Comparison of ENCODE assay signal across 32 cellular contexts in genomic region chr13:26927511-26927910, GRCh38.
DNase-seq lines count a peak whose midpoint lies in the region; ATAC-seq, FAIRE-seq and TF ChIP-seq lines count a peak whose summit lies in the region.
"Had no signal": no experiment of that assay in that cellular context is flagged by ENCODE, and none has a peak within 500 bp of the region (broad histone marks: within the 10 kb centered on the region; RNA-seq: fewer than 3 reads in every experiment).

No MANE protein-coding gene starts in this region.

- no peaks in the 10 kb centered on the region for H3K9me3 ChIP-seq in A549
- H3K9me3 ChIP-seq in K562 (replicated peaks; ENCODE audit: control insufficient read depth, insufficient read depth, low read depth, low read length) = no peaks in the 10 kb centered on the region
- H3K9me3 ChIP-seq: BE2C; BLaER1; BLaER1 treated with 17β-estradiol and CSF1 and Interleukin-3, amounts not matched to agents 10 nM and 100 nM; Caco-2 had no signal

- H3K4me2 ChIP-seq in A549 (no peak overlapping the region), K562 (ENCODE audit: insufficient read depth, low read length) (no peak overlapping the region)
- H3K4me2 ChIP-seq: BLaER1; BLaER1 treated with 17β-estradiol and CSF1 and Interleukin-3, amounts not matched to agents 10 nM and 100 nM had no signal

- POLR2A ChIA-PET in A549 (lab: Yijun Ruan, JAX) (no interaction called here), K562 (lab: Yijun Ruan, JAX) (no interaction called here)

- H3K4me1 ChIP-seq in A549 (no peaks in the 10 kb centered on the region), K562 (replicated peaks in 1 of 2; ENCODE audit: control insufficient read depth in 2 of 2, insufficient read depth in 2 of 2, low read length in 2 of 2) (no peaks in the 10 kb centered on the region; a peak in 1 of 5 replicates)
- H3K4me1 ChIP-seq: BE2C had no signal

- TF ChIP-seq POLR2A in A549 (IDR thresholded peaks at IDR 0.05; ENCODE audit: low read length) (no peak), K562 (conservative IDR thresholded peaks at IDR 0.05) (no peak)

- TF ChIP-seq EP300 in A549 (IDR thresholded peaks at IDR 0.05) (no peak), K562 (IDR thresholded peaks at IDR 0.05; ENCODE audit: low read length) (no peak)

- TF ChIP-seq CTCF in A549 (IDR thresholded peaks at IDR 0.05) = no peak
- no peak for TF ChIP-seq CTCF in K562 (IDR thresholded peaks at IDR 0.05 in 2 of 3, conservative IDR thresholded peaks at IDR 0.05 in 1 of 3; ENCODE audit: insufficient read depth in 2 of 3, low read depth in 1 of 3, low read length in 3 of 3)

- H3K27ac ChIP-seq in A549 (no peak overlapping the region), K562 (ENCODE audit: extremely low read depth, low read depth, low read length) (no peak overlapping the region)
- H3K27ac ChIP-seq: 22Rv1; BLaER1; BLaER1 treated with 17β-estradiol and CSF1 and Interleukin-3, amounts not matched to agents 10 nM and 100 nM; C4-2B had no signal

- CTCF ChIA-PET in A549 (lab: Yijun Ruan, JAX) = interaction anchor here (0.8 kb wide), 1 partner anchor 9 kb away, joined by 3 read pairs; no protein-coding TSS in a partner anchor
- CTCF ChIA-PET in K562 (lab: Yijun Ruan, JAX; ENCODE audit: low intra/inter-chr PET ratio) = no interaction called here

- FAIRE-seq in A549 (lab: Jason Lieb, UNC) = no peak
- FAIRE-seq in K562 (lab: Jason Lieb, UNC) = no peak
- FAIRE-seq: A204.1, D721Med had no signal

- H4K20me1 ChIP-seq in K562 (replicated peaks; ENCODE audit: control insufficient read depth, insufficient read depth, low read length) = no peaks in the 10 kb centered on the region
- H4K20me1 ChIP-seq: BLaER1; BLaER1 treated with 17β-estradiol and CSF1 and Interleukin-3, amounts not matched to agents 10 nM and 100 nM had no signal

- no peaks in the 10 kb centered on the region for H3K36me3 ChIP-seq in K562 (ENCODE audit: control insufficient read depth, insufficient read depth, low read length)
- H3K36me3 ChIP-seq: BE2C; BLaER1; BLaER1 treated with 17β-estradiol and CSF1 and Interleukin-3, amounts not matched to agents 10 nM and 100 nM had no signal

- DNase-seq in A549 (ENCODE audit: low read depth in 1 of 2, low spot score in 1 of 2) (no peak), K562 (ENCODE audit: extremely low read depth in 1 of 4, low spot score in 3 of 4) (no peak), posterior vena cava (ENCODE audit: low spot score) (peak; percentile 55), globus pallidus (ENCODE audit: low spot score) (no peak), NOMO-1 treated with dmso at 0.1 percent for 144 hours (lab: John Stamatoyannopoulos, UW; ENCODE audit: unreplicated experiment) (no peak), NOMO-1 (lab: John Stamatoyannopoulos, UW; ENCODE audit: unreplicated experiment in 2 of 2) (no peak)
- DNase-seq: 8988T; ACHN; AML-193; BE2C; C1 segment of cervical spinal cord; Caco-2; Calu3; CD4-positive, alpha-beta memory T cell; CD4-positive, alpha-beta T cell; CD4-positive, CD25-positive, alpha-beta regulatory T cell; CD8-positive, alpha-beta memory T cell; CD8-positive, alpha-beta T cell; COR-L47; DMS 273 treated with DMSO at 0.1 percent for 48 hours; DMS153; DMS53; DMS79; DMS79 treated with DMSO at 0.1 percent for 48 hours; DND-41; EL had no signal

- no TSS peak for BruUV-seq in K562 (replicated peaks; lab: Mats Ljungman, UMichigan)

- TF ChIP-seq RAD21 in A549 (conservative IDR thresholded peaks at IDR 0.05 in 1 of 2, IDR thresholded peaks at IDR 0.05 in 1 of 2) (no peak), K562 (CRISPR knock-in tag; conservative IDR thresholded peaks at IDR 0.05 in 1 of 2, IDR thresholded peaks at IDR 0.05 in 1 of 2) (no peak)

- intact Hi-C loops in K562 (cut with micrococcal nuclease) (loop anchor here (10.0 kb wide), 1 partner anchor 443 kb away; no protein-coding TSS in a partner anchor), posterior vena cava (cut with DNase I) (no loop called here)

- no peaks in the 10 kb centered on the region for H3K9me1 ChIP-seq in K562 (ENCODE audit: control insufficient read depth, insufficient read depth, low read length)

- in situ Hi-C loops in K562 (cut with MboI) = loop anchor here (25.0 kb wide), 2 partner anchors 740 to 910 kb away; no protein-coding TSS in a partner anchor

- peaks cover 0 to 18% of the 10 kb centered on the region in 2 experiments for H3K27me3 ChIP-seq in K562 (ENCODE audit: control insufficient read depth in 2 of 2, insufficient read depth in 2 of 2, low read length in 2 of 2)
- H3K27me3 ChIP-seq: BLaER1; BLaER1 treated with 17β-estradiol and CSF1 and Interleukin-3, amounts not matched to agents 10 nM and 100 nM had no signal

- no peak overlapping the region for H3K4me3 ChIP-seq in A549
- no peak overlapping the region for H3K4me3 ChIP-seq in K562
- H3K4me3 ChIP-seq: BLaER1; BLaER1 treated with 17β-estradiol and CSF1 and Interleukin-3, amounts not matched to agents 10 nM and 100 nM had no signal

- H3K9ac ChIP-seq in K562 (ENCODE audit: insufficient read depth in 1 of 2, low read depth in 2 of 2, low read length in 2 of 2) = no peak overlapping the region
- H3K9ac ChIP-seq: BLaER1; BLaER1 treated with 17β-estradiol and CSF1 and Interleukin-3, amounts not matched to agents 10 nM and 100 nM had no signal

- H2AFZ ChIP-seq in K562 (ENCODE audit: low read depth, low read length) = no peak overlapping the region

- no peaks in the 10 kb centered on the region for H3K79me2 ChIP-seq in K562 (ENCODE audit: control insufficient read depth, insufficient read depth, low read length)

- ATAC-seq in A549 = no peak
- no peak for ATAC-seq in K562
- ATAC-seq: CD8-positive, alpha-beta T cell had no signal

- WGBS in A549 (ENCODE audit: missing lambda C conversion rate) = 44% methylated on average over 11 of the region's 11 CpGs
- WGBS in K562 (ENCODE audit: insufficient coverage, low coverage, missing lambda C conversion rate) = 0% methylated on average over 11 of the region's 11 CpGs

TF ChIP-seq in A549, 52 proteins besides CTCF, POLR2A, EP300 and RAD21:
- TF ChIP-seq FOSL2 (IDR thresholded peaks at IDR 0.05) (no peak), FOSL2 (CRISPR knock-in tag; IDR thresholded peaks at IDR 0.05) (no peak), CBX8 (IDR thresholded peaks at IDR 0.05) (peak; percentile 89), RNF2 (IDR thresholded peaks at IDR 0.05; ENCODE audit: borderline replicate concordance, low read depth) (peak; percentile 91)

TF ChIP-seq in K562, 482 proteins besides CTCF, POLR2A, EP300 and RAD21:
- TF ChIP-seq ZNF507 (tag; conservative IDR thresholded peaks at IDR 0.05) (no peak), CBX8 (IDR thresholded peaks at IDR 0.05; ENCODE audit: borderline replicate concordance, extremely low read depth, low read depth, low read length, poor library complexity, severe bottlenecking) (peak; percentile 95), ZNF695 (CRISPR knock-in tag; IDR thresholded peaks at IDR 0.05) (no peak)

Comparison
In these comparisons a context has a peak if more than half of its experiments do, and no peak if none do; other contexts are left out.
1. Of the 35 proteins assayed by ChIP-seq in both K562 and A549: peak only in K562: none; only in A549: RNF2; in both: CBX8; in neither: 33.